Comparison of ENCODE assay signal across 11 cellular contexts in genomic region chr22:44587004-44587793, GRCh38.
A peak's percentile ranks its signal among the peaks of the same experiment; 100 is the strongest.
DNase-seq lines count a peak whose midpoint lies in the region; TF ChIP-seq lines count a peak whose summit lies in the region.
"Had no signal": no experiment of that assay in that cellular context is flagged by ENCODE, and none has a peak within 500 bp of the region (broad histone marks: within the 10 kb centered on the region; RNA-seq: fewer than 3 reads in every experiment).

No MANE protein-coding gene starts in this region.

- intact Hi-C loops in posterior vena cava (cut with DNase I): no loop called here

- TF ChIP-seq CTCF in chondrocyte (IDR thresholded peaks at IDR 0.05): no peak

- H3K27me3 Mint-ChIP-seq in chondrocyte (ENCODE audit: low read depth): peaks cover 43% of the 10 kb centered on the region

- H3K4me3 Mint-ChIP-seq in chondrocyte (ENCODE audit: unreplicated experiment): no peak overlapping the region

- H3K4me1 Mint-ChIP-seq in chondrocyte (ENCODE audit: low read depth): no peaks in the 10 kb centered on the region

- DNase-seq in NCI-H2081 (lab: John Stamatoyannopoulos, UW): peak; percentile 50 to 68
- no peak for DNase-seq in NCI-H2081 treated with DMSO at 0.1 percent for 48 hours (lab: John Stamatoyannopoulos, UW)
- peak; percentile 94 for DNase-seq in NCI-H2171 treated with DMSO at 0.1 percent for 48 hours (lab: John Stamatoyannopoulos, UW)
- peak; percentile 67 for DNase-seq in chondrocyte (ENCODE audit: low spot score)
- DNase-seq in posterior vena cava (ENCODE audit: low spot score): peak; percentile 78
- no peak for DNase-seq in stimulated activated CD4-positive, alpha-beta T cell treated with anti-CD3 and anti-CD28 coated beads, Interleukin-4, amount 100 ng/mL, for 1 hour
- DNase-seq in COLO829 (ENCODE audit: low spot score): no peak
- no peak for DNase-seq in superior temporal gyrus (ENCODE audit: extremely low spot score)
- DNase-seq: colonic mucosa; NK-92 treated with Interleukin-12 subunit alpha and Interleukin-12 subunit beta, amount 100 ng/mL, for 24 hours; stimulated activated CD4-positive, alpha-beta T cell treated with anti-CD3 and anti-CD28 coated beads, Interleukin-4, amount 100 ng/mL, for 24 hours had no signal

- peaks cover 2% of the 10 kb centered on the region for H3K36me3 Mint-ChIP-seq in chondrocyte (ENCODE audit: low read depth)

- no peak overlapping the region for H3K27ac Mint-ChIP-seq in chondrocyte (ENCODE audit: unreplicated experiment)

- peaks cover 4% of the 10 kb centered on the region for H3K9me3 Mint-ChIP-seq in chondrocyte (ENCODE audit: low read depth)

Comparison
In these comparisons a context has a peak if more than half of its experiments do, and no peak if none do; other contexts are left out.
1. DNase-seq: peak in NCI-H2081 (2 of 2), NCI-H2171 treated with DMSO at 0.1 percent for 48 hours (single experiment), chondrocyte (single experiment) and posterior vena cava (single experiment); none in NCI-H2081 treated with DMSO at 0.1 percent for 48 hours (single experiment), stimulated activated CD4-positive, alpha-beta T cell treated with anti-CD3 and anti-CD28 coated beads, Interleukin-4, amount 100 ng/mL, for 1 hour (single experiment), COLO829 (single experiment) and superior temporal gyrus (single experiment).